Comparison of ENCODE assay signal across 22 cellular contexts in the genomic region with DNA sequence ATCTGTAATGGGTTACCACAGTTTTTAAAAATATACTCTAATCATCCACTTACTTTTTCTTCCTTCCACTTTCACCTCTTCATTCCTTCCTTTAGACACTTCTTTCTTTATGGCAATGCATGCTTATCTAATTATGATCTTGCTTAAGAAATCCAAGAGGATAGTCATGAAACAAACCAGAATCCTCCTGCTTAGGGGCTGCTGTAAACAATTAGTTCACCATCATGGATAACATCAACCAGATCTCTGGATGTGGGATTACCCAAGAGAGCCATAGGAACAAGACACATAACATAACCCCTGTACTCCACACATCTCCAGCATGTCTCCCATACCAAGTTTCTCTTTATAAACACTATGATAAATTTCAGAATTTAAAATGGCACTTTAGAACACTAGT.
DNase-seq lines count a peak whose midpoint lies in the region; ATAC-seq and TF ChIP-seq lines count a peak whose summit lies in the region.
"Had no signal": no experiment of that assay in that cellular context is flagged by ENCODE, and none has a peak within 500 bp of the region (broad histone marks: within the 10 kb centered on the region; RNA-seq: fewer than 3 reads in every experiment).

No MANE protein-coding gene starts in this region.

- no peak for TF ChIP-seq EP300 in SK-N-SH (IDR thresholded peaks at IDR 0.05; ENCODE audit: borderline replicate concordance in 1 of 2, low read depth in 1 of 2, low read length in 1 of 2)

- TF ChIP-seq CTCF in SK-N-SH (IDR thresholded peaks at IDR 0.05): no peak

- H3K4me2 ChIP-seq in SK-N-SH: no peak overlapping the region
- H3K4me2 ChIP-seq: BLaER1 had no signal

- peaks cover 6% of the 10 kb centered on the region for H3K4me1 ChIP-seq in mesodermal cell (ENCODE audit: control insufficient read depth, insufficient read depth, low read length, poor library complexity, severe bottlenecking)
- no peaks in the 10 kb centered on the region for H3K4me1 ChIP-seq in SK-N-SH (ENCODE audit: control insufficient read depth in 1 of 2, insufficient read depth in 2 of 2, low read depth in 1 of 2, low read length in 1 of 2)
- H3K4me1 ChIP-seq: BE2C, BLaER1 had no signal

- no peak overlapping the region for H2AFZ ChIP-seq in SK-N-SH (ENCODE audit: low read depth)

- no peaks in the 10 kb centered on the region for H3K9me2 ChIP-seq in SK-N-SH

- H3K36me3 ChIP-seq in mesodermal cell (ENCODE audit: control insufficient read depth, insufficient read depth, low read length) (no peaks in the 10 kb centered on the region), SK-N-SH (replicated peaks in 1 of 2; ENCODE audit: control insufficient read depth in 1 of 2, insufficient read depth in 2 of 2, low read length in 1 of 2) (no peaks in the 10 kb centered on the region)
- H3K36me3 ChIP-seq: BE2C, BLaER1 had no signal

- H3K9ac ChIP-seq in SK-N-SH: no peak overlapping the region
- H3K9ac ChIP-seq: BLaER1 had no signal

- no peak for TF ChIP-seq RAD21 in SK-N-SH (IDR thresholded peaks at IDR 0.05; ENCODE audit: low read length)

- DNase-seq in amniotic epithelial cell (ENCODE audit: low read depth): peak; percentile 91
- no peak for DNase-seq in NCI-H524 treated with DMSO at 0.1 percent for 48 hours (lab: John Stamatoyannopoulos, UW)
- no peak for DNase-seq in SK-N-SH
- DNase-seq: 8988T; ACHN; BE2C; C1 segment of cervical spinal cord; CD4-positive, alpha-beta memory T cell; CD4-positive, CD25-positive, alpha-beta regulatory T cell; CD8-positive, alpha-beta memory T cell; COR-L47; DMS 273 treated with DMSO at 0.1 percent for 48 hours; DMS153; DMS53; DMS79; DND-41; EL; GDM1 had no signal

- peaks cover 5% of the 10 kb centered on the region for H3K9me3 ChIP-seq in mesodermal cell (ENCODE audit: control insufficient read depth, low read length)
- H3K9me3 ChIP-seq in SK-N-SH: no peaks in the 10 kb centered on the region
- H3K9me3 ChIP-seq: BE2C had no signal

- CTCF ChIA-PET in SK-N-SH (lab: Yijun Ruan, JAX): interaction anchor here (1.1 kb wide), 1 partner anchor 11 kb away, joined by 3 read pairs; no protein-coding TSS in a partner anchor

- H3K27ac ChIP-seq in mesodermal cell (ENCODE audit: low read depth, low read length, severe bottlenecking) (peak overlapping the region; percentile 42), SK-N-SH (ENCODE audit: low read depth in 2 of 2, low read length in 1 of 2) (no peak overlapping the region)
- H3K27ac ChIP-seq: BLaER1 had no signal

- no peaks in the 10 kb centered on the region for H3K27me3 ChIP-seq in SK-N-SH (ENCODE audit: insufficient read depth)
- H3K27me3 ChIP-seq: BE2C, BLaER1 had no signal

- H3F3A ChIP-seq in SK-N-SH (replicated peaks; ENCODE audit: insufficient read depth): no peaks in the 10 kb centered on the region

- ATAC-seq in GM19463 (IDR thresholded peaks at IDR 0.05; ENCODE audit: unreplicated experiment): no peak
- ATAC-seq: GM12878 had no signal

- no peaks in the 10 kb centered on the region for H3K79me2 ChIP-seq in SK-N-SH (ENCODE audit: insufficient read depth)

- no peaks in the 10 kb centered on the region for H4K20me1 ChIP-seq in SK-N-SH (ENCODE audit: insufficient read depth)
- H4K20me1 ChIP-seq: BLaER1 had no signal

- POLR2A ChIA-PET in SK-N-SH (lab: Yijun Ruan, JAX): no interaction called here

- no peak overlapping the region for H3K4me3 ChIP-seq in mesodermal cell (ENCODE audit: extremely low read depth, insufficient read depth, low read length, poor library complexity, severe bottlenecking)
- no peak overlapping the region for H3K4me3 ChIP-seq in SK-N-SH (ENCODE audit: low read depth in 2 of 2, low read length in 1 of 2)
- H3K4me3 ChIP-seq: BLaER1, GM12878 had no signal

TF ChIP-seq in SK-N-SH, 30 proteins besides CTCF, POLR2A, EP300 and RAD21:
- TF ChIP-seq EZH2phosphoT487 (IDR thresholded peaks at IDR 0.05; ENCODE audit: borderline replicate concordance, low read depth) (no peak), FOXJ3 (CRISPR knock-in tag; IDR thresholded peaks at IDR 0.05) (no peak), TCF12 (IDR thresholded peaks at IDR 0.05) (no peak), FOXM1 (IDR thresholded peaks at IDR 0.05; ENCODE audit: low read depth) (no peak), TAF1 (IDR thresholded peaks at IDR 0.05; ENCODE audit: borderline replicate concordance, low read depth, low read length) (no peak), FOSL2 (IDR thresholded peaks at IDR 0.05; ENCODE audit: borderline replicate concordance, low read depth) (no peak), YY1 (IDR thresholded peaks at IDR 0.05; ENCODE audit: low read depth) (no peak), GATA2 (CRISPR knock-in tag; IDR thresholded peaks at IDR 0.05) (no peak), USF2 (IDR thresholded peaks at IDR 0.05; ENCODE audit: borderline replicate concordance, low read depth, low read length) (no peak), RXRA (IDR thresholded peaks at IDR 0.05; ENCODE audit: borderline replicate concordance, low read depth) (no peak), USF1 (IDR thresholded peaks at IDR 0.05; ENCODE audit: borderline replicate concordance, low read depth) (no peak)
- TF ChIP-seq, protein P1, sequence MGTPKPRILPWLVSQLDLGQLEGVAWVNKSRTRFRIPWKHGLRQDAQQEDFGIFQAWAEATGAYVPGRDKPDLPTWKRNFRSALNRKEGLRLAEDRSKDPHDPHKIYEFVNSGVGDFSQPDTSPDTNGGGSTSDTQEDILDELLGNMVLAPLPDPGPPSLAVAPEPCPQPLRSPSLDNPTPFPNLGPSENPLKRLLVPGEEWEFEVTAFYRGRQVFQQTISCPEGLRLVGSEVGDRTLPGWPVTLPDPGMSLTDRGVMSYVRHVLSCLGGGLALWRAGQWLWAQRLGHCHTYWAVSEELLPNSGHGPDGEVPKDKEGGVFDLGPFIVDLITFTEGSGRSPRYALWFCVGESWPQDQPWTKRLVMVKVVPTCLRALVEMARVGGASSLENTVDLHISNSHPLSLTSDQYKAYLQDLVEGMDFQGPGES (IDR thresholded peaks at IDR 0.05; ENCODE audit: low read depth, low read length): no peak
- TF ChIP-seq, protein P2, sequence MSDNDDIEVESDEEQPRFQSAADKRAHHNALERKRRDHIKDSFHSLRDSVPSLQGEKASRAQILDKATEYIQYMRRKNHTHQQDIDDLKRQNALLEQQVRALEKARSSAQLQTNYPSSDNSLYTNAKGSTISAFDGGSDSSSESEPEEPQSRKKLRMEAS (IDR thresholded peaks at IDR 0.05; ENCODE audit: low read depth): no peak
- TF ChIP-seq, protein P3, sequence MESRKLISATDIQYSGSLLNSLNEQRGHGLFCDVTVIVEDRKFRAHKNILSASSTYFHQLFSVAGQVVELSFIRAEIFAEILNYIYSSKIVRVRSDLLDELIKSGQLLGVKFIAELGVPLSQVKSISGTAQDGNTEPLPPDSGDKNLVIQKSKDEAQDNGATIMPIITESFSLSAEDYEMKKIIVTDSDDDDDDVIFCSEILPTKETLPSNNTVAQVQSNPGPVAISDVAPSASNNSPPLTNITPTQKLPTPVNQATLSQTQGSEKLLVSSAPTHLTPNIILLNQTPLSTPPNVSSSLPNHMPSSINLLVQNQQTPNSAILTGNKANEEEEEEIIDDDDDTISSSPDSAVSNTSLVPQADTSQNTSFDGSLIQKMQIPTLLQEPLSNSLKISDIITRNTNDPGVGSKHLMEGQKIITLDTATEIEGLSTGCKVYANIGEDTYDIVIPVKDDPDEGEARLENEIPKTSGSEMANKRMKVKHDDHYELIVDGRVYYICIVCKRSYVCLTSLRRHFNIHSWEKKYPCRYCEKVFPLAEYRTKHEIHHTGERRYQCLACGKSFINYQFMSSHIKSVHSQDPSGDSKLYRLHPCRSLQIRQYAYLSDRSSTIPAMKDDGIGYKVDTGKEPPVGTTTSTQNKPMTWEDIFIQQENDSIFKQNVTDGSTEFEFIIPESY (IDR thresholded peaks at IDR 0.05; ENCODE audit: borderline replicate concordance, low read depth): no peak
- TF ChIP-seq, protein P4, sequence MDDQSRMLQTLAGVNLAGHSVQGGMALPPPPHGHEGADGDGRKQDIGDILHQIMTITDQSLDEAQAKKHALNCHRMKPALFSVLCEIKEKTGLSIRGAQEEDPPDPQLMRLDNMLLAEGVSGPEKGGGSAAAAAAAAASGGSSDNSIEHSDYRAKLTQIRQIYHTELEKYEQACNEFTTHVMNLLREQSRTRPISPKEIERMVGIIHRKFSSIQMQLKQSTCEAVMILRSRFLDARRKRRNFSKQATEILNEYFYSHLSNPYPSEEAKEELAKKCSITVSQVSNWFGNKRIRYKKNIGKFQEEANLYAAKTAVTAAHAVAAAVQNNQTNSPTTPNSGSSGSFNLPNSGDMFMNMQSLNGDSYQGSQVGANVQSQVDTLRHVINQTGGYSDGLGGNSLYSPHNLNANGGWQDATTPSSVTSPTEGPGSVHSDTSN (IDR thresholded peaks at IDR 0.05): no peak
TF ChIP-seq in SK-N-SH: peak in this region for 0.
